18 cellular contexts compared by ENCODE assay signal in the genomic region with DNA sequence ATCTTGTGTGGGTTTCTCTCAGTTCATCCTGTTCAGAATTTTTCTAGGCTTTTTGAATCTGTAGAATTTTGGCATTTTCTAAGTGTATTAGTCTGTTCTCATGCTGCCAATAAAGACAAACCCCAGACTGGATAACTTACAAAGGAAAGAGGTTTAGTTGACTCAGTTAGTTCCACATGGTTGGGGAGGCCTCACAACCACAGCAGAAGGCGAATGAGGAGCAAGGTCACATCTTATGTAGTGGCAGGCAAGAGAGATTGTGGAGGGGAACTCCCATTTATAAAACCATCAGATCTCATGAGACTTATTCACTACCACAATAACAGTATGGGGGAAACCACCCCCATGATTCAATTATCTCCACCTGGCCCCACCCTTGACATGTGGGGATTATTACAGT.
DNase-seq lines count a peak whose midpoint lies in the region; ATAC-seq and TF ChIP-seq lines count a peak whose summit lies in the region.
"Had no signal": no experiment of that assay in that cellular context is flagged by ENCODE, and none has a peak within 500 bp of the region (broad histone marks: within the 10 kb centered on the region; RNA-seq: fewer than 3 reads in every experiment).

No MANE protein-coding gene starts in this region.

- H3K4me1 ChIP-seq in OCI-LY3 (ENCODE audit: low read length), result peaks cover 19% of the 10 kb centered on the region
- H3K4me1 ChIP-seq: A549; BLaER1 treated with 17β-estradiol and CSF1 and Interleukin-3, amounts not matched to agents 10 nM and 100 nM; Caco-2 had no signal

- H3K27ac Mint-ChIP-seq in activated CD4-positive, alpha-beta T cell treated with anti-CD3 and anti-CD28 coated beads for 36 hours, result no peak overlapping the region
- H3K27ac Mint-ChIP-seq: B cell; CD4-positive, alpha-beta T cell; CD8-positive, alpha-beta T cell had no signal

- peak; percentile 5 for DNase-seq in activated CD4-positive, alpha-beta T cell treated with anti-CD3 and anti-CD28 coated beads for 36 hours
- no peak for DNase-seq in activated CD4-positive, alpha-beta T cell treated with anti-CD3 and anti-CD28 coated beads, Interleukin-2, amount 50 U/mL, for 1 hour
- no peak for DNase-seq in stimulated activated naive CD8-positive, alpha-beta T cell treated with anti-CD3 and anti-CD28 coated beads, Interleukin-15, Interleukin-2, amounts not matched to agents 100 U/mL and 50 U/mL, for 24 hours
- DNase-seq in kidney glomerular epithelial cell (lab: John Stamatoyannopoulos, UW) (no peak), cortex of kidney (lab: John Stamatoyannopoulos, UW) (no peak)
- DNase-seq: AML-193; Caco-2; Calu3; CD4-positive, alpha-beta T cell; CD8-positive, alpha-beta T cell; DMS79 treated with DMSO at 0.1 percent for 48 hours; GF-D8 had no signal

- intact Hi-C loops in activated CD4-positive, alpha-beta T cell treated with anti-CD3 and anti-CD28 coated beads for 36 hours (cut with DNase I, micrococcal nuclease), result no loop called here

- H3K36me3 Mint-ChIP-seq in activated CD4-positive, alpha-beta T cell treated with anti-CD3 and anti-CD28 coated beads for 36 hours (ENCODE audit: low read depth), result no peaks in the 10 kb centered on the region
- H3K36me3 Mint-ChIP-seq: CD8-positive, alpha-beta T cell had no signal

- H3K4me3 Mint-ChIP-seq in activated CD4-positive, alpha-beta T cell treated with anti-CD3 and anti-CD28 coated beads for 36 hours, result no peak overlapping the region
- H3K4me3 Mint-ChIP-seq: B cell; CD4-positive, alpha-beta T cell; CD8-positive, alpha-beta T cell had no signal

- H3K9me3 Mint-ChIP-seq in activated CD4-positive, alpha-beta T cell treated with anti-CD3 and anti-CD28 coated beads for 36 hours (ENCODE audit: low read depth), result peaks cover 3% of the 10 kb centered on the region
- H3K9me3 Mint-ChIP-seq: CD4-positive, alpha-beta T cell had no signal

- CTCF ChIA-PET in activated CD4-positive, alpha-beta T cell treated with anti-CD3 and anti-CD28 coated beads for 36 hours (lab: Charles Lee), result no interaction called here

- no peaks in the 10 kb centered on the region for H3K4me1 Mint-ChIP-seq in activated CD4-positive, alpha-beta T cell treated with anti-CD3 and anti-CD28 coated beads for 36 hours
- H3K4me1 Mint-ChIP-seq: B cell had no signal

- H3K27me3 Mint-ChIP-seq in activated CD4-positive, alpha-beta T cell treated with anti-CD3 and anti-CD28 coated beads for 36 hours, result peaks cover 18% of the 10 kb centered on the region
- H3K27me3 Mint-ChIP-seq: B cell had no signal

- TF ChIP-seq CTCF in OCI-LY3 (IDR thresholded peaks at IDR 0.05; ENCODE audit: low read depth, low read length), result no peak

- H4K20me1 ChIP-seq in OCI-LY3 (ENCODE audit: insufficient read depth, low read length), result no peaks in the 10 kb centered on the region
- H4K20me1 ChIP-seq: BLaER1 treated with 17β-estradiol and CSF1 and Interleukin-3, amounts not matched to agents 10 nM and 100 nM had no signal

- H3K4me2 ChIP-seq in OCI-LY3 (ENCODE audit: low read length), result no peak overlapping the region
- H3K4me2 ChIP-seq: A549; BLaER1 treated with 17β-estradiol and CSF1 and Interleukin-3, amounts not matched to agents 10 nM and 100 nM had no signal

- POLR2A ChIA-PET in activated CD4-positive, alpha-beta T cell treated with anti-CD3 and anti-CD28 coated beads for 36 hours (lab: Charles Lee), result no interaction called here

- peaks cover 3% of the 10 kb centered on the region for H3K36me3 ChIP-seq in OCI-LY3 (replicated peaks; ENCODE audit: low read depth, low read length)
- H3K36me3 ChIP-seq: BLaER1 treated with 17β-estradiol and CSF1 and Interleukin-3, amounts not matched to agents 10 nM and 100 nM had no signal

- ATAC-seq in activated CD4-positive, alpha-beta T cell treated with anti-CD3 and anti-CD28 coated beads for 36 hours, result no peak
- ATAC-seq in stimulated activated naive CD8-positive, alpha-beta T cell treated with anti-CD3 and anti-CD28 coated beads, Interleukin-15, Interleukin-2, amounts not matched to agents 100 U/mL and 50 U/mL, for 24 hours, result peak; percentile 14
- ATAC-seq: A549; CD8-positive, alpha-beta T cell had no signal

- H2AFZ ChIP-seq in OCI-LY3 (ENCODE audit: low read depth, low read length), result no peak overlapping the region

- peak overlapping the region; percentile 30; the same call in 1 of the 2 replicates for H3K27ac ChIP-seq in OCI-LY3 (ENCODE audit: low read length)
- H3K27ac ChIP-seq: 22Rv1; A549; BLaER1 treated with 17β-estradiol and CSF1 and Interleukin-3, amounts not matched to agents 10 nM and 100 nM; C4-2B had no signal

- no peaks in the 10 kb centered on the region for H3K79me2 ChIP-seq in OCI-LY3 (ENCODE audit: low read length)

- H3K4me3 ChIP-seq in OCI-LY3 (ENCODE audit: low read length), result no peak overlapping the region
- H3K4me3 ChIP-seq: A549; BLaER1 treated with 17β-estradiol and CSF1 and Interleukin-3, amounts not matched to agents 10 nM and 100 nM had no signal

- no peaks in the 10 kb centered on the region for H3K9me3 ChIP-seq in OCI-LY3 (ENCODE audit: insufficient read depth, low read length)
- H3K9me3 ChIP-seq: Caco-2 had no signal

- no peaks in the 10 kb centered on the region for H3K27me3 ChIP-seq in OCI-LY3 (ENCODE audit: low read depth, low read length)
- H3K27me3 ChIP-seq: BLaER1 treated with 17β-estradiol and CSF1 and Interleukin-3, amounts not matched to agents 10 nM and 100 nM had no signal

- H3K9ac ChIP-seq in OCI-LY3 (ENCODE audit: low read length), result no peak overlapping the region
- H3K9ac ChIP-seq: BLaER1 treated with 17β-estradiol and CSF1 and Interleukin-3, amounts not matched to agents 10 nM and 100 nM had no signal
